10 cellular contexts compared by ENCODE assay signal in the genomic region with DNA sequence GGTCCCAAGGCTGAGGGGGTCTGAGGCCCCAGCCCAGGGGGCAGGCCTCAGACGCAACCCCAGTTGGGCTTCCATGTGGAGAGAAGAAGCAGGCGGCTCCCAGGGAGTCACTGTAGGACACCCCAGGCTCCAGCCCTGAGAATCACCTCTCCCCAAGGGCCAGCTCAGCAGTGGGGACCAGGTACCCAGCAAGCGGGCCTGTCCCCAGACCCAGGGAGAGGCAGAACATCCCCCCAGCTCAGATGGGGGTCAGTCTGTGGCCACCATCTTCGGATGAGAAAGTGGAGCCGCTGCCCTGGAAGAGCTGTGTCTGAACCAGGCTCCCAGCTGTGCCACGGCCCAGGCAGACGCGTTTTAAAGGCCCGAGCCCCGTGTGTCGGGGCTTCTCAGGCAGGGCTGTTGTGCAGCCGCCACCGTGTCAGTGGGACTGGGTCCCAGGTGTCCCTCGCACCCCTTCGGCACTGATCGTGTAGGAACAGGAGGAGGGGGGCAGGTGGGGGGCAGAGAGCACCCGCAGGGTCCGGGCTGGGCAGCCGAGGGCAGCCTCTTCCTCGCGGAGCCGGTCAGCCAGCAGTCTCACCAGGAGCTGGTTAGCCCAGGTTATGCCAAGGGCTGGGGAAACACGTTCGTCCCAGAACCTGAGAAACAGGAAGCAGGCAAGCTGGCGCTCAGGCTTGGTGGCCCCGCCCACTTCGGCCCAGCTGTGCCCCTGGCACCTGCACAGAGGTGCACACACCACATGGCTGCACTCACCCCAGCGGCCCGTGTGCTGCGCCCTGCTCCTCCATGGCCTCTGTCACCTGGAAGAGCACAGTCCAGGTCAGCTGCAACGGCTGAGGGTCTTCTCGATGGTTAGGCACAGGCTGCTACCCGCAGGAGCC. TPM values are rescaled to one million over a fixed set of nuclear protein-coding genes. Genes with fewer than 3 reads are reported as not detected.
DNase-seq lines count a peak whose midpoint lies in the region; ATAC-seq, FAIRE-seq and TF ChIP-seq lines count a peak whose summit lies in the region.
"Had no signal": no experiment of that assay in that cellular context is flagged by ENCODE, and none has a peak within 500 bp of the region (broad histone marks: within the 10 kb centered on the region; RNA-seq: fewer than 3 reads in every experiment).

No MANE protein-coding gene starts in this region.

- 51 to 53% methylated on average over 32 to 33 of the region's 33 CpGs for WGBS in pancreas, 2 donors

- CTCF ChIA-PET in Caco-2 (lab: Charles Lee) = interaction anchor here (0.6 kb wide), 1 partner anchor 44 kb away, joined by 3 read pairs; no protein-coding TSS in a partner anchor

- no peaks in the 10 kb centered on the region for H3K4me1 Mint-ChIP-seq in Caco-2 (ENCODE audit: low read depth, unreplicated experiment)

- peaks cover 2% of the 10 kb centered on the region; the same call in 1 of the 2 replicates for H3K36me3 ChIP-seq in Caco-2 (ENCODE audit: control insufficient read depth, insufficient read depth, low read length)
- H3K36me3 ChIP-seq in endocrine pancreas (ENCODE audit: control insufficient read depth, insufficient read depth, low read length) = peaks cover 1% of the 10 kb centered on the region
- H3K36me3 ChIP-seq in pancreas = peaks cover 0 to 19% (median 12%) of the 10 kb centered on the region in 3 donors

- peak overlapping the region; percentile 21 for H3K9ac ChIP-seq in endocrine pancreas (ENCODE audit: control insufficient read depth, insufficient read depth, low read length)

- H3K4me3 Mint-ChIP-seq in Caco-2 (ENCODE audit: unreplicated experiment) = no peak overlapping the region

- no peaks in the 10 kb centered on the region for H3K27me3 ChIP-seq in Caco-2 (replicated peaks; ENCODE audit: control insufficient read depth, insufficient read depth, low read length)
- no peaks in the 10 kb centered on the region for H3K27me3 ChIP-seq in endocrine pancreas (ENCODE audit: control insufficient read depth, insufficient read depth, low read length)
- H3K27me3 ChIP-seq in pancreas = no peaks in the 10 kb centered on the region

- ATAC-seq in pancreas (peak; percentile 85 to 91 (median 89)), GM19463 (IDR thresholded peaks at IDR 0.05; ENCODE audit: unreplicated experiment) (no peak), GM18873 (IDR thresholded peaks at IDR 0.05; ENCODE audit: low FRiP score, unreplicated experiment) (no peak)

- intact Hi-C loops in Caco-2 (cut with micrococcal nuclease; ENCODE audit: unreplicated experiment) (no loop called here), pancreas (cut with DNase I) (no loop called here)

- no peak for TF ChIP-seq CTCF in Caco-2 (IDR thresholded peaks at IDR 0.05; ENCODE audit: insufficient read depth in 1 of 2, low read depth in 1 of 2, low read length in 1 of 2, severe bottlenecking in 1 of 2, unreplicated experiment in 1 of 2)
- TF ChIP-seq CTCF in pancreas (IDR thresholded peaks at IDR 0.05) = no peak

- no peaks in the 10 kb centered on the region for H3K4me1 ChIP-seq in Caco-2
- no peaks in the 10 kb centered on the region for H3K4me1 ChIP-seq in endocrine pancreas (ENCODE audit: control insufficient read depth, insufficient read depth, low read length)
- H3K4me1 ChIP-seq in pancreas = peaks cover 0 to 11% (median 3%) of the 10 kb centered on the region in 3 donors

- FAIRE-seq in pancreas (lab: Jason Lieb, UNC) = no peak

- no peaks in the 10 kb centered on the region for H3K9me3 Mint-ChIP-seq in Caco-2 (ENCODE audit: unreplicated experiment)

- no peak overlapping the region for H3K27ac ChIP-seq in pancreas

- DNase-seq in Caco-2 = no peak
- peak; percentile 47 for DNase-seq in NCI-H2171 treated with DMSO at 0.1 percent for 48 hours (lab: John Stamatoyannopoulos, UW)
- DNase-seq in pancreas = peak; percentile 77 to 95 (median 88)
- no peak for DNase-seq in NCI-H1436 treated with DMSO at 0.1 percent for 48 hours (lab: John Stamatoyannopoulos, UW)
- DNase-seq in NCI-H1105 treated with DMSO at 0.1 percent for 48 hours (lab: John Stamatoyannopoulos, UW) = no peak
- DNase-seq: DMS79, hypothalamus had no signal

- no peak overlapping the region for H3K4me3 ChIP-seq in Caco-2 (ENCODE audit: low read depth, low read length)
- H3K4me3 ChIP-seq in endocrine pancreas (ENCODE audit: control insufficient read depth, insufficient read depth, low read length) = no peak overlapping the region
- H3K4me3 ChIP-seq in pancreas = no peak overlapping the region

- POLR2A ChIA-PET in Caco-2 (lab: Charles Lee) = no interaction called here

- no TSS peak for BruUV-seq in Caco-2 (replicated peaks; lab: Mats Ljungman, UMichigan)

- no peaks in the 10 kb centered on the region for H3K27me3 Mint-ChIP-seq in Caco-2 (ENCODE audit: insufficient read depth, unreplicated experiment)

- H3K36me3 Mint-ChIP-seq in Caco-2 (ENCODE audit: insufficient read depth, unreplicated experiment) = peaks cover 87% of the 10 kb centered on the region

- H3K9me3 ChIP-seq in Caco-2 (no peaks in the 10 kb centered on the region), endocrine pancreas (ENCODE audit: control insufficient read depth, low read length) (no peaks in the 10 kb centered on the region), pancreas (no peaks in the 10 kb centered on the region)

- peak overlapping the region; percentile 45 for H3K27ac Mint-ChIP-seq in Caco-2 (ENCODE audit: unreplicated experiment)

RNA-seq across cellular contexts. Expression of a gene that starts 16.6 kb away (rescaled TPM):
- total RNA-seq in Caco-2 (2022) (39.5 and 44.0 TPM in 2 replicates), pancreas (1 to 10 TPM; 1.7 to 4.3 (median 2.7) TPM)
- 1 to 10 TPM; 4.4 to 5.2 TPM for polyA plus RNA-seq in pancreas

RNA-seq across cellular contexts. Expression of a gene that starts 17.0 kb away (rescaled TPM):
- total RNA-seq in Caco-2 (2022) (61.6 and 66.2 TPM in 2 replicates), pancreas (10 to 100 TPM; 13.7 to 24.9 (median 16.2) TPM)
- polyA plus RNA-seq in pancreas = 10 to 100 TPM; 22.1 to 32.6 TPM

Comparison
In these comparisons a context has a peak if more than half of its experiments do, and no peak if none do; other contexts are left out.
1. DNase-seq: peak in NCI-H2171 treated with DMSO at 0.1 percent for 48 hours (single experiment) and pancreas (6 of 6); none in Caco-2 (0 of 2), NCI-H1436 treated with DMSO at 0.1 percent for 48 hours (single experiment) and NCI-H1105 treated with DMSO at 0.1 percent for 48 hours (single experiment).
2. ATAC-seq: peak in pancreas (4 of 4); none in GM19463 (single experiment) and GM18873 (single experiment).